14 cellular contexts compared by ENCODE assay signal in genomic region chr16:57771141-57771785, GRCh38. TPM values are rescaled to one million over a fixed set of nuclear protein-coding genes. Genes with fewer than 3 reads are reported as not detected.
DNase-seq lines count a peak whose midpoint lies in the region; ATAC-seq and TF ChIP-seq lines count a peak whose summit lies in the region.
"Had no signal": no experiment of that assay in that cellular context is flagged by ENCODE, and none has a peak within 500 bp of the region (broad histone marks: within the 10 kb centered on the region; RNA-seq: fewer than 3 reads in every experiment).

No MANE protein-coding gene starts in this region.

- H3K23ac ChIP-seq in neuronal stem cell (ENCODE audit: low read depth, low read length, poor library complexity): peak overlapping the region; percentile 17

- H3K18ac ChIP-seq in neuronal stem cell (ENCODE audit: low read length): peak overlapping the region; percentile 57

- H3K9ac ChIP-seq in neuronal stem cell (ENCODE audit: low read depth, low read length, poor library complexity): no peak overlapping the region
- H3K9ac ChIP-seq: BLaER1 treated with 17β-estradiol and CSF1 and Interleukin-3, amounts not matched to agents 10 nM and 100 nM; GM23248 had no signal

- no peaks in the 10 kb centered on the region for H3K4me1 Mint-ChIP-seq in stimulated activated naive CD8-positive, alpha-beta T cell treated with anti-CD3 and anti-CD28 coated beads, Interleukin-15, amount 100 ng/mL, for 72 hours
- H3K4me1 Mint-ChIP-seq in WTC11: peaks cover 23% of the 10 kb centered on the region
- H3K4me1 Mint-ChIP-seq: B cell had no signal

- H3K14ac ChIP-seq in neuronal stem cell (ENCODE audit: low read length): peak overlapping the region; percentile 47

- no peak overlapping the region for H3K4me3 Mint-ChIP-seq in stimulated activated naive CD8-positive, alpha-beta T cell treated with anti-CD3 and anti-CD28 coated beads, Interleukin-15, amount 100 ng/mL, for 72 hours
- no peak overlapping the region for H3K4me3 Mint-ChIP-seq in WTC11
- H3K4me3 Mint-ChIP-seq: B cell; CD8-positive, alpha-beta T cell had no signal

- no peaks in the 10 kb centered on the region for H3K9me3 ChIP-seq in neuronal stem cell (replicated peaks in 1 of 2; ENCODE audit: control insufficient read depth in 2 of 2, insufficient read depth in 1 of 2, low read depth in 1 of 2, low read length in 2 of 2)
- H3K9me3 ChIP-seq: BLaER1 treated with 17β-estradiol and CSF1 and Interleukin-3, amounts not matched to agents 10 nM and 100 nM had no signal

- H2BK120ac ChIP-seq in neuronal stem cell (ENCODE audit: low read depth, low read length): peak overlapping the region; percentile 44

- H3K36me3 Mint-ChIP-seq in WTC11: peaks cover 4% of the 10 kb centered on the region; the same call in 1 of the 2 replicates
- H3K36me3 Mint-ChIP-seq: CD8-positive, alpha-beta T cell had no signal

- no peaks in the 10 kb centered on the region for H3K27me3 ChIP-seq in neuronal stem cell (ENCODE audit: control insufficient read depth in 3 of 3, insufficient read depth in 3 of 3, low read depth in 1 of 3, low read length in 3 of 3)
- H3K27me3 ChIP-seq: BLaER1 treated with 17β-estradiol and CSF1 and Interleukin-3, amounts not matched to agents 10 nM and 100 nM had no signal

- no peaks in the 10 kb centered on the region for H3K9me3 Mint-ChIP-seq in stimulated activated naive CD8-positive, alpha-beta T cell treated with anti-CD3 and anti-CD28 coated beads, Interleukin-15, amount 100 ng/mL, for 72 hours
- no peaks in the 10 kb centered on the region for H3K9me3 Mint-ChIP-seq in WTC11
- H3K9me3 Mint-ChIP-seq: CD8-positive, alpha-beta T cell had no signal

- H2BK12ac ChIP-seq in neuronal stem cell (ENCODE audit: low read length): peak overlapping the region; percentile 90

- H4K8ac ChIP-seq in neuronal stem cell (ENCODE audit: low read depth, low read length): no peak overlapping the region

- H2AK5ac ChIP-seq in neuronal stem cell (ENCODE audit: low read depth, low read length): peak overlapping the region; percentile 88

- H3K79me1 ChIP-seq in neuronal stem cell (ENCODE audit: low read depth, low read length): no peaks in the 10 kb centered on the region

- DNase-seq in stimulated activated naive CD8-positive, alpha-beta T cell treated with anti-CD3 and anti-CD28 coated beads, Interleukin-15, amount 100 ng/mL, for 72 hours: no peak
- no peak for DNase-seq in stimulated activated naive CD8-positive, alpha-beta T cell treated with anti-CD3 and anti-CD28 coated beads, Interleukin-15, Interleukin-2, amounts not matched to agents 100 U/mL and 50 U/mL, for 24 hours
- DNase-seq in WTC11 (ENCODE audit: low spot score): no peak
- DNase-seq in neuronal stem cell (ENCODE audit: low spot score): no peak
- DNase-seq in NCI-H526 treated with DMSO at 0.1 percent for 48 hours (lab: John Stamatoyannopoulos, UW): no peak
- DNase-seq: CD8-positive, alpha-beta T cell; DMS 273 treated with DMSO at 0.1 percent for 48 hours; DMS79; GDM1; GM23248; HCEC 1CT had no signal

- no peak for TF ChIP-seq CTCF in WTC11 (IDR thresholded peaks at IDR 0.05)

- peak overlapping the region; percentile 49 for H2BK15ac ChIP-seq in neuronal stem cell (ENCODE audit: low read length)

- no peaks in the 10 kb centered on the region for H3K27me3 Mint-ChIP-seq in stimulated activated naive CD8-positive, alpha-beta T cell treated with anti-CD3 and anti-CD28 coated beads, Interleukin-15, amount 100 ng/mL, for 72 hours
- H3K27me3 Mint-ChIP-seq in WTC11 (ENCODE audit: low read depth): peaks cover 3% of the 10 kb centered on the region; the same call in 1 of the 2 replicates
- H3K27me3 Mint-ChIP-seq: B cell had no signal

- no peak overlapping the region for H2AFZ ChIP-seq in neuronal stem cell (ENCODE audit: low read length)
- H2AFZ ChIP-seq: GM23248 had no signal

- peak overlapping the region in 1 of 2 donors; percentile 4 for H3K27ac Mint-ChIP-seq in stimulated activated naive CD8-positive, alpha-beta T cell treated with anti-CD3 and anti-CD28 coated beads, Interleukin-15, amount 100 ng/mL, for 72 hours
- no peak overlapping the region for H3K27ac Mint-ChIP-seq in WTC11
- H3K27ac Mint-ChIP-seq: B cell; CD8-positive, alpha-beta T cell had no signal

- POLR2A ChIA-PET in WTC11 (lab: Charles Lee): interaction anchor here (0.5 kb wide), 1 partner anchor 161 kb away, joined by 3 read pairs; no protein-coding TSS in a partner anchor

- WGBS in neuronal stem cell (ENCODE audit: extremely low coverage in 2 of 2, insufficient read length in 2 of 2, insufficient replicate concordance in 1 of 2), 2 donors: no CpG with 5 or more reads among the region's 26 CpGs

- H2BK5ac ChIP-seq in neuronal stem cell (ENCODE audit: low read length): no peak overlapping the region

- no peak overlapping the region for H3K4me2 ChIP-seq in neuronal stem cell (ENCODE audit: insufficient read depth, low read length, poor library complexity, severe bottlenecking)
- H3K4me2 ChIP-seq: BLaER1 treated with 17β-estradiol and CSF1 and Interleukin-3, amounts not matched to agents 10 nM and 100 nM had no signal

- peaks cover 0 to 14% of the 10 kb centered on the region in 2 donors for H3K4me1 ChIP-seq in neuronal stem cell (ENCODE audit: control insufficient read depth in 2 of 2, insufficient read depth in 1 of 2, low read depth in 1 of 2, low read length in 2 of 2)

- no peaks in the 10 kb centered on the region for H3K36me3 ChIP-seq in neuronal stem cell (replicated peaks in 1 of 2; ENCODE audit: control insufficient read depth in 2 of 2, insufficient read depth in 2 of 2, low read length in 2 of 2)

- peak; percentile 6 for ATAC-seq in stimulated activated naive CD8-positive, alpha-beta T cell treated with anti-CD3 and anti-CD28 coated beads, Interleukin-15, amount 100 ng/mL, for 72 hours
- no peak for ATAC-seq in stimulated activated naive CD8-positive, alpha-beta T cell treated with anti-CD3 and anti-CD28 coated beads, Interleukin-15, Interleukin-2, amounts not matched to agents 100 U/mL and 50 U/mL, for 24 hours
- ATAC-seq in WTC11 (no peak), HG03520 (IDR thresholded peaks at IDR 0.05; ENCODE audit: unreplicated experiment) (no peak)
- ATAC-seq: CD8-positive, alpha-beta T cell had no signal

- CTCF ChIA-PET in WTC11 (lab: Charles Lee): interaction anchor here (0.9 to 1.7 kb wide), 4 partner anchors 24 to 92 kb away, joined by 3 to 8 read pairs (median 3); partner anchors contain the start of gene KATNB1

- H3K4me3 ChIP-seq in neuronal stem cell (ENCODE audit: low read length in 2 of 2): no peak overlapping the region
- H3K4me3 ChIP-seq: BLaER1 treated with 17β-estradiol and CSF1 and Interleukin-3, amounts not matched to agents 10 nM and 100 nM; GM23248 had no signal

- H4K91ac ChIP-seq in neuronal stem cell (ENCODE audit: low read depth, low read length, poor library complexity): peak overlapping the region; percentile 92

- no peak overlapping the region for H3K4ac ChIP-seq in neuronal stem cell (ENCODE audit: low read length)

- no peak overlapping the region for H3K27ac ChIP-seq in neuronal stem cell (replicated peaks; ENCODE audit: low read length)
- H3K27ac ChIP-seq: BLaER1 treated with 17β-estradiol and CSF1 and Interleukin-3, amounts not matched to agents 10 nM and 100 nM; GM23248 had no signal

TF ChIP-seq in WTC11, 78 proteins besides CTCF, POLR2A, EP300 and RAD21:
- 0 out of 2 replicates have a peak, but pooled peaks have one; percentile 38 for TF ChIP-seq KAT7 (CRISPR knock-in tag; IDR thresholded peaks at IDR 0.05; ENCODE audit: borderline replicate concordance)
- no peak for TF ChIP-seq ZNF219 (CRISPR knock-in tag; IDR thresholded peaks at IDR 0.05; ENCODE audit: borderline replicate concordance)

RNA-seq across cellular contexts. Expression of gene KIFC3, which starts 31.0 kb away (rescaled TPM):
- total RNA-seq in WTC11 (2021): 9.2 to 11.6 TPM (median 10.0 TPM) in 3 replicates
- 1.3 TPM for polyA plus RNA-seq in neuronal stem cell (2013, experiment 1 of 2)
- polyA plus RNA-seq in neuronal stem cell (2013, experiment 2 of 2): 1.1 TPM

RNA-seq across cellular contexts. Expression of gene KATNB1, which starts 35.7 kb away (rescaled TPM):
- 38.7 to 60.4 TPM (median 41.0 TPM) in 3 replicates for total RNA-seq in WTC11 (2021)
- polyA plus RNA-seq in neuronal stem cell (2013, experiment 1 of 2): 31.8 TPM
- 30.8 TPM for polyA plus RNA-seq in neuronal stem cell (2013, experiment 2 of 2)
